8 cellular contexts compared by ENCODE assay signal in the genomic region with DNA sequence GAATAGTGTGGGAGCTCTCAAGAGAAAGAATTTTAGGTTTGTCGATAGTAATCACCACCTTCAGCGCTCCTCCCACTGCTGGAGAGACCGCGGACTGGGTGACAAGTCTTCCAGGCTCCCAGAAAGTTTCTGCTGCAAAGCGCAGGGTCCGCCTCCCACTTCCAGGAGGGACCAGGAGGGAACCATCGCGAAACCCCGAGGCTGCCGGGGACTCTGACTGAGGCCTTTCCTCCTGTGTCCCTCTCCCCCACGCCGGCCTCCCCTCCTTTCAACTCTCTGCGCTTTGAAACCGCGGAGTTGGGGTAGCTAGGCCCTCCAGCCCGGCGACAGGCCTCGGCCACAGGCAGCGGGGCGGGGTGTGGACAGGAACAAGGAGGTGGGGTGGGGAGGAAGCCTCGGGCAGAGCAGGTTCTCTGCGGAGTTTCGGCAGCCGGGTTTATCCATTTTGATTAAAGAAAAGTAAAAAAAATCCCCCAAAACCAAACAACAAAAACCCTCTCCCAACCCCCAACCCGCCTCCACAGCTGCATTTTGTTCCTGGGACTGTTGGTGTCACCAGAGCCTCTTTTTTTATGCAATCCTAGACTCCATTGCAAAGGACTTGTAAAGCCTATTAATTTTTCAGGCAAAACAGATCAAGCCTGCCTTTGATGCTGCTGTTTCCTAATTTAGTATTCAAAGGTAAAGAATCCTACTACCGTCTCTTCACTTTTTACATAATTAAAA. TPM values are rescaled to one million over a fixed set of nuclear protein-coding genes. Genes with fewer than 3 reads are reported as not detected.
DNase-seq lines count a peak whose midpoint lies in the region; ATAC-seq and TF ChIP-seq lines count a peak whose summit lies in the region.

No MANE protein-coding gene starts in this region.

- H3K4me3 Mint-ChIP-seq in dendritic cell treated with granulocyte-macrophage colony-stimulating factor and Interleukin-4, amounts not matched to agents 40 ng/mL and 50 ng/mL, for 4 days, result peak overlapping the region; percentile 70

- no peaks in the 10 kb centered on the region for H3K36me3 Mint-ChIP-seq in dendritic cell treated with granulocyte-macrophage colony-stimulating factor and Interleukin-4, amounts not matched to agents 40 ng/mL and 50 ng/mL, for 4 days (ENCODE audit: low read depth)

- no peak overlapping the region for H3K27ac Mint-ChIP-seq in dendritic cell treated with granulocyte-macrophage colony-stimulating factor and Interleukin-4, amounts not matched to agents 40 ng/mL and 50 ng/mL, for 4 days

- DNase-seq in COR-L47 (lab: John Stamatoyannopoulos, UW), result peak; percentile 80
- peak; percentile 51 for DNase-seq in NCI-H187 treated with DMSO at 0.1 percent for 48 hours (lab: John Stamatoyannopoulos, UW)
- peak; percentile 54 for DNase-seq in activated CD4-positive, alpha-beta T cell treated with anti-CD3 and anti-CD28 coated beads for 48 hours
- DNase-seq in left lung, result peak; percentile 51 to 88
- peak; percentile 23 for DNase-seq in stimulated activated CD4-positive, alpha-beta T cell treated with anti-CD3 and anti-CD28 coated beads, Interleukin-2, amount 100 ng/mL, for 48 hours
- no peak for DNase-seq in RPMI8226

- H3K36me3 ChIP-seq in left lung, result no peaks in the 10 kb centered on the region

- H3K4me1 Mint-ChIP-seq in dendritic cell treated with granulocyte-macrophage colony-stimulating factor and Interleukin-4, amounts not matched to agents 40 ng/mL and 50 ng/mL, for 4 days (ENCODE audit: low read depth), result peaks cover 22% of the 10 kb centered on the region

- peaks cover 57% of the 10 kb centered on the region for H3K27me3 Mint-ChIP-seq in dendritic cell treated with granulocyte-macrophage colony-stimulating factor and Interleukin-4, amounts not matched to agents 40 ng/mL and 50 ng/mL, for 4 days

- ATAC-seq in GM21723 (IDR thresholded peaks at IDR 0.05; ENCODE audit: unreplicated experiment), result peak; percentile 54
- ATAC-seq in left lung, result peak; percentile 78

- TF ChIP-seq CTCF in left lung (IDR thresholded peaks at IDR 0.05), result peak in 1 of 2 donors; percentile 26

- H3K4me3 ChIP-seq in left lung, result peak overlapping the region; percentile 42 to 43

- no peaks in the 10 kb centered on the region for H3K9me3 Mint-ChIP-seq in dendritic cell treated with granulocyte-macrophage colony-stimulating factor and Interleukin-4, amounts not matched to agents 40 ng/mL and 50 ng/mL, for 4 days

- intact Hi-C loops in dendritic cell treated with granulocyte-macrophage colony-stimulating factor and Interleukin-4, amounts not matched to agents 40 ng/mL and 50 ng/mL, for 4 days (cut with micrococcal nuclease), result no loop called here
- intact Hi-C loops in left lung (cut with DNase I), result loop anchor here in 1 of 2 donors (10.0 kb wide), 1 partner anchor 856 kb away; no protein-coding TSS in a partner anchor

- peak overlapping the region; percentile 55 to 83 for H3K27ac ChIP-seq in left lung

- H3K9me3 ChIP-seq in left lung, result no peaks in the 10 kb centered on the region

- peaks cover 4 to 29% of the 10 kb centered on the region in 2 donors for H3K27me3 ChIP-seq in left lung

- peaks cover 5 to 16% of the 10 kb centered on the region in 2 donors for H3K4me1 ChIP-seq in left lung

RNA-seq across cellular contexts. Expression of gene CLYBL, which starts 51.9 kb away (rescaled TPM):
- total RNA-seq in left lung, result 1 to 10 TPM; 6.4 to 7.6 TPM
